In genomic region chr2:170928824-170929685, GRCh38 we compare ENCODE assay signal across 8 cellular contexts. TPM values are rescaled to one million over a fixed set of nuclear protein-coding genes. Genes with fewer than 3 reads are reported as not detected.
DNase-seq lines count a peak whose midpoint lies in the region; ATAC-seq and TF ChIP-seq lines count a peak whose summit lies in the region.

Gene GORASP2 (plus strand): TSS chr2:170929253. CDS start chr2:170929341, 88 bp downstream.

- intact Hi-C loops in mucosa of descending colon (cut with DNase I, micrococcal nuclease) = no loop called here

- H3K9me3 ChIP-seq in mucosa of descending colon = peaks cover 1% of the 10 kb centered on the region

- peak; percentile 52 for TF ChIP-seq RAD21 in Ishikawa (IDR thresholded peaks at IDR 0.05; ENCODE audit: low read depth)

- ATAC-seq in GM21576 (IDR thresholded peaks at IDR 0.05; ENCODE audit: unreplicated experiment) (peak; percentile 87), mucosa of descending colon (peak; percentile 97)

- peak; percentile 29; the same call in 1 of the 2 replicates for TF ChIP-seq EP300 in Ishikawa (IDR thresholded peaks at IDR 0.05; ENCODE audit: borderline replicate concordance)

- no peaks in the 10 kb centered on the region for H3K36me3 ChIP-seq in mucosa of descending colon (ENCODE audit: low read depth)

- TF ChIP-seq CTCF in epithelial cell of esophagus (IDR thresholded peaks at IDR 0.05; ENCODE audit: insufficient read depth, low read depth, low read length, missing control alignments) (peak; percentile 86), mucosa of descending colon (IDR thresholded peaks at IDR 0.05) (peak; percentile 98)

- H3K4me3 ChIP-seq in epithelial cell of esophagus (ENCODE audit: low read length) = peak within 1 kb of the TSS; percentile 96
- H3K4me3 ChIP-seq in mucosa of descending colon = peak within 1 kb of the TSS; percentile 92

- DNase-seq in DMS53 (lab: John Stamatoyannopoulos, UW) = peak; percentile 100
- peak; percentile 84 for DNase-seq in OCI-M2 (lab: John Stamatoyannopoulos, UW; ENCODE audit: unreplicated experiment)
- peak; percentile 93 for DNase-seq in activated T-cell treated with anti-CD3 and anti-CD28 coated beads for 4 hours
- DNase-seq in epithelial cell of esophagus (ENCODE audit: low read depth) = peak; percentile 100
- peak; percentile 98 to 99 (median 99) for DNase-seq in mucosa of descending colon
- DNase-seq in stimulated activated CD8-positive, alpha-beta memory T cell treated with anti-CD3 and anti-CD28 coated beads, Interleukin-4, amount 100 ng/mL, for 24 hours (ENCODE audit: low read depth) = peak; percentile 96

- H3K4me1 ChIP-seq in mucosa of descending colon (ENCODE audit: low read depth) = peaks cover 25% of the 10 kb centered on the region

TF ChIP-seq in Ishikawa, 13 proteins besides CTCF, POLR2A, EP300 and RAD21:
- peak; percentile 80 for TF ChIP-seq FOXM1 (IDR thresholded peaks at IDR 0.05; ENCODE audit: borderline replicate concordance, low read depth)
- peak; percentile 43; the same call in 1 of the 2 replicates for TF ChIP-seq USF1 (IDR thresholded peaks at IDR 0.05)
- TF ChIP-seq TAF1 (IDR thresholded peaks at IDR 0.05; ENCODE audit: low read depth) = peak; percentile 83
- peak; percentile 69 for TF ChIP-seq TEAD4 (IDR thresholded peaks at IDR 0.05)
- TF ChIP-seq CEBPB (IDR thresholded peaks at IDR 0.05) = no peak
- peak; percentile 88 for TF ChIP-seq MAX (IDR thresholded peaks at IDR 0.05)
- peak; percentile 64; the same call in 1 of the 2 replicates for TF ChIP-seq TCF12 (IDR thresholded peaks at IDR 0.05; ENCODE audit: low read depth)
- TF ChIP-seq CREB1 (IDR thresholded peaks at IDR 0.05; ENCODE audit: low read depth) = 0 out of 2 replicates have a peak, but pooled peaks have one; percentile 12
- no peak; the same call in 1 of the 2 replicates for TF ChIP-seq EGR1 (IDR thresholded peaks at IDR 0.05)
- peak; percentile 64 for TF ChIP-seq YY1 (IDR thresholded peaks at IDR 0.05; ENCODE audit: low read depth)
- 0 out of 2 replicates have a peak, but pooled peaks have one; percentile 4 for TF ChIP-seq REST (IDR thresholded peaks at IDR 0.05; ENCODE audit: low read depth)
- TF ChIP-seq NFIC (IDR thresholded peaks at IDR 0.05) = peak; percentile 50; the same call in 1 of the 2 replicates
- TF ChIP-seq ZBTB7A (IDR thresholded peaks at IDR 0.05; ENCODE audit: low read depth) = no peak

RNA-seq across cellular contexts. Expression of gene GORASP2, which starts in this region (rescaled TPM):
- total RNA-seq in mucosa of descending colon = 10 to 100 TPM; 70.3 to 73.4 (median 71.2) TPM

Comparison
In these comparisons a context has a peak if more than half of its experiments do, and no peak if none do; other contexts are left out.
1. Peak in every context shown above with its lines: DNase-seq, ATAC-seq and H3K4me3 ChIP-seq.